ENCODE assay signal across 22 cellular contexts in genomic region chr12:213527-213932, GRCh38. TPM values are rescaled to one million over a fixed set of nuclear protein-coding genes. Genes with fewer than 3 reads are reported as not detected.
DNase-seq lines count a peak whose midpoint lies in the region; ATAC-seq, FAIRE-seq and TF ChIP-seq lines count a peak whose summit lies in the region.
"Had no signal": no experiment of that assay in that cellular context is flagged by ENCODE, and none has a peak within 500 bp of the region (broad histone marks: within the 10 kb centered on the region; RNA-seq: fewer than 3 reads in every experiment).

No MANE protein-coding gene starts in this region.

- CTCF ChIA-PET in T-cell (lab: Charles Lee), result no interaction called here

- no peak for TF ChIP-seq CTCF in coronary artery (IDR thresholded peaks at IDR 0.05)
- no peak for TF ChIP-seq CTCF in lower lobe of right lung (IDR thresholded peaks at IDR 0.05)

- H3K36me3 Mint-ChIP-seq in T-cell, result no peaks in the 10 kb centered on the region
- H3K36me3 Mint-ChIP-seq: activated naive CD4-positive, alpha-beta T cell treated with anti-CD3 and anti-CD28 coated beads, Interleukin-2, amount 50 U/mL, for 24 hours had no signal

- DNase-seq in CD1c-positive myeloid dendritic cell (ENCODE audit: extremely low spot score) (peak; percentile 26), coronary artery (ENCODE audit: low spot score) (no peak), lower lobe of right lung (no peak), sciatic nerve (ENCODE audit: low spot score) (no peak), T-cell (no peak), HTR-8/SVneo (ENCODE audit: insufficient read length, low spot score) (no peak), DMS 273 treated with DMSO at 0.1 percent for 48 hours (lab: John Stamatoyannopoulos, UW) (no peak)
- DNase-seq: activated B cell treated with CpG ODN at 0.5 μM for 24 hours; activated CD8-positive, alpha-beta T cell treated with anti-CD3 and anti-CD28 coated beads, Interleukin-2, amount 10 ng/mL, durations not matched to agents 7 days and 5 days; activated T-cell treated with anti-CD3 and anti-CD28 coated beads, Interleukin-2, amount 50 U/mL, for 48 hours; EL; NCI-H1105 treated with DMSO at 0.1 percent for 48 hours; NCI-H2171; NCI-H748 treated with DMSO at 0.1 percent for 48 hours; Peyer's patch; stimulated activated CD4-positive, alpha-beta T cell treated with anti-CD3 and anti-CD28 coated beads, Interleukin-4, amount 100 ng/mL, for 24 hours had no signal

- H3K4me3 ChIP-seq in coronary artery (peak overlapping the region; percentile 50), lower lobe of right lung (peak overlapping the region; percentile 39)

- H3K27me3 ChIP-seq in lower lobe of right lung (ENCODE audit: low read depth), result peaks cover 11% of the 10 kb centered on the region
- H3K27me3 ChIP-seq: Peyer's patch had no signal

- H3K4me1 ChIP-seq in lower lobe of right lung, result peaks cover 13% of the 10 kb centered on the region

- no peak overlapping the region for H3K27ac Mint-ChIP-seq in T-cell
- H3K27ac Mint-ChIP-seq: activated B cell treated with CpG ODN at 0.5 μM for 24 hours; activated CD8-positive, alpha-beta T cell treated with anti-CD3 and anti-CD28 coated beads, Interleukin-2, amount 10 ng/mL, durations not matched to agents 7 days and 5 days; activated naive CD4-positive, alpha-beta T cell treated with anti-CD3 and anti-CD28 coated beads, Interleukin-2, amount 50 U/mL, for 24 hours had no signal

- H3K27me3 Mint-ChIP-seq in T-cell, result peaks cover 39 to 63% of the 10 kb centered on the region in 2 donors

- no peak overlapping the region for H3K4me3 Mint-ChIP-seq in T-cell
- H3K4me3 Mint-ChIP-seq: activated B cell treated with CpG ODN at 0.5 μM for 24 hours; activated CD8-positive, alpha-beta T cell treated with anti-CD3 and anti-CD28 coated beads, Interleukin-2, amount 10 ng/mL, durations not matched to agents 7 days and 5 days; activated naive CD4-positive, alpha-beta T cell treated with anti-CD3 and anti-CD28 coated beads, Interleukin-2, amount 50 U/mL, for 24 hours had no signal

- ATAC-seq in lower lobe of right lung (peak; percentile 26 to 47), sciatic nerve (peak; percentile 6), T-cell (replicated peaks in 1 of 4) (no peak), HG02840 (IDR thresholded peaks at IDR 0.05; ENCODE audit: low FRiP score, unreplicated experiment) (no peak)
- ATAC-seq: activated CD8-positive, alpha-beta T cell treated with anti-CD3 and anti-CD28 coated beads, Interleukin-2, amount 10 ng/mL, durations not matched to agents 7 days and 5 days had no signal

- intact Hi-C loops in lower lobe of right lung (cut with DNase I) (no loop called here), sciatic nerve (cut with DNase I) (no loop called here)

- FAIRE-seq in HTR-8/SVneo (lab: Jason Lieb, UNC), result no peak
- FAIRE-seq: GM18507 had no signal

- no peaks in the 10 kb centered on the region for H3K36me3 ChIP-seq in lower lobe of right lung
- H3K36me3 ChIP-seq: Peyer's patch had no signal

- H3K27ac ChIP-seq in coronary artery (no peak overlapping the region), lower lobe of right lung (no peak overlapping the region)
- H3K27ac ChIP-seq: Peyer's patch had no signal

- POLR2A ChIA-PET in T-cell (lab: Charles Lee), result no interaction called here

- H3K9me3 Mint-ChIP-seq in T-cell, result no peaks in the 10 kb centered on the region
- H3K9me3 Mint-ChIP-seq: activated B cell treated with CpG ODN at 0.5 μM for 24 hours; activated naive CD4-positive, alpha-beta T cell treated with anti-CD3 and anti-CD28 coated beads, Interleukin-2, amount 50 U/mL, for 24 hours had no signal

- H3K4me1 Mint-ChIP-seq in T-cell, result peaks cover 0 to 2% (median 0%) of the 10 kb centered on the region in 3 donors
- H3K4me1 Mint-ChIP-seq: activated naive CD4-positive, alpha-beta T cell treated with anti-CD3 and anti-CD28 coated beads, Interleukin-2, amount 50 U/mL, for 24 hours had no signal

- no peaks in the 10 kb centered on the region for H3K9me3 ChIP-seq in lower lobe of right lung
- H3K9me3 ChIP-seq: Peyer's patch had no signal

RNA-seq across cellular contexts. Expression of gene SLC6A12, which starts 0.4 kb away (rescaled TPM):
- total RNA-seq in lower lobe of right lung (14.2 TPM), sciatic nerve (0.40 TPM), T-cell (under 1 TPM in 1 of 5 donors, not detected in 4; 0.85 TPM)
- total RNA-seq: activated B cell treated with CpG ODN at 0.5 μM for 24 hours; activated CD8-positive, alpha-beta T cell treated with anti-CD3 and anti-CD28 coated beads, Interleukin-2, amount 10 ng/mL, durations not matched to agents 7 days and 5 days; fibroblast of lung; T-helper 2 cell treated with Interferon-gamma antibody and Interleukin-4, amounts not matched to agents 100 ng/mL and 5 ng/mL, for 36 hours had no signal

RNA-seq across cellular contexts. Expression of gene SLC6A13, which starts 49.1 kb away (rescaled TPM):
- 5.0 TPM for total RNA-seq in lower lobe of right lung
- total RNA-seq in sciatic nerve, result 0.85 TPM
- total RNA-seq in T-cell, result 1 to 10 TPM in 1 of 5 donors, under 1 TPM in 4; 0.49 to 1.8 (median 0.86) TPM
- total RNA-seq: fibroblast of lung, SK-MEL-5 had no signal

Comparison
In these comparisons a context has a peak if more than half of its experiments do, and no peak if none do; other contexts are left out.
1. ATAC-seq: peak in lower lobe of right lung (2 of 2) and sciatic nerve (single experiment); none in T-cell (0 of 4) and HG02840 (single experiment).